8 cellular contexts compared by ENCODE assay signal in genomic region chr2:74119912-74120825, GRCh38. TPM values are rescaled to one million over a fixed set of nuclear protein-coding genes. Genes with fewer than 3 reads are reported as not detected.
DNase-seq lines count a peak whose midpoint lies in the region; ATAC-seq and TF ChIP-seq lines count a peak whose summit lies in the region.

No MANE protein-coding gene starts in this region.

- peak; percentile 96 for ATAC-seq in GM18907 (IDR thresholded peaks at IDR 0.05; ENCODE audit: unreplicated experiment)
- peak; percentile 91 for ATAC-seq in HG03139 (IDR thresholded peaks at IDR 0.05; ENCODE audit: unreplicated experiment)

- peak overlapping the region in 54 of 59 donors; percentile 40 to 95 (median 80) for H3K27ac ChIP-seq in dorsolateral prefrontal cortex

- no peaks in the 10 kb centered on the region for H3K27me3 ChIP-seq in dorsolateral prefrontal cortex

- TF ChIP-seq CTCF in dorsolateral prefrontal cortex (IDR thresholded peaks at IDR 0.05 in 54 of 56, conservative IDR thresholded peaks at IDR 0.05 in 2 of 56; ENCODE audit: low read depth in 1 of 56, partially characterized antibody in 56 of 56) (peak; percentile 40 to 90 (median 74)), lower leg skin (IDR thresholded peaks at IDR 0.05) (no peak)

- DNase-seq in AML-193 (lab: John Stamatoyannopoulos, UW) (peak; percentile 79 to 88), NCI-H460 (ENCODE audit: extremely low read depth, low read depth) (peak; percentile 81), dorsolateral prefrontal cortex (peak; percentile 65 to 90 (median 79)), lower leg skin (ENCODE audit: low spot score in 2 of 2) (peak; percentile 71 to 95)
- DNase-seq in activated CD4-positive, alpha-beta T cell treated with anti-CD3 and anti-CD28 coated beads, Interleukin-2, amount 50 U/mL, for 4 hours: peak; percentile 77
- peak; percentile 58 to 81 (median 64) for DNase-seq in stimulated activated CD4-positive, alpha-beta T cell treated with anti-CD3 and anti-CD28 coated beads, TNF-alpha, amount 100 ng/mL, for 1 hour (ENCODE audit: low read depth in 3 of 3, low spot score in 1 of 3)

- no peak for TF ChIP-seq POLR2A in lower leg skin (IDR thresholded peaks at IDR 0.05)

- peak overlapping the region; percentile 51 to 91 (median 71) for H3K4me3 ChIP-seq in dorsolateral prefrontal cortex
- peak overlapping the region; percentile 50 for H3K4me3 ChIP-seq in lower leg skin (ENCODE audit: low read depth, poor library complexity, severe bottlenecking)

- WGBS in lower leg skin, 2 donors: 2 to 9% methylated on average over 18 to 29 of the region's 59 CpGs

- intact Hi-C loops in dorsolateral prefrontal cortex (cut with DNase I): loop anchor here (1.0 to 5.0 kb wide), 4 partner anchors 27 to 133 kb away; partner anchors contain the start of gene BOLA3 (in 2 of the 2)
- intact Hi-C loops in lower leg skin (cut with DNase I; ENCODE audit: low total_unique reads): no loop called here

RNA-seq across cellular contexts. Expression of gene BOLA3, which starts 27.5 kb away (rescaled TPM):
- 163 and 194 TPM in 2 replicates for total RNA-seq in NCI-H460 (2014; rRNA removed; shearing (Covaris generic))
- polyA plus RNA-seq in NCI-H460 (2014; cell fraction: nucleus; rRNA removed): 296 and 360 TPM in 2 replicates
- 10 to 100 TPM; 15.9 to 49.1 (median 32.0) TPM for total RNA-seq in dorsolateral prefrontal cortex
- total RNA-seq in lower leg skin: 10 to 100 TPM in 3 of 4 donors, 1 to 10 TPM in 1; 7.8 to 19.9 (median 16.6) TPM

RNA-seq across cellular contexts. Expression of gene MOB1A, which starts 58.5 kb away (rescaled TPM):
- 115 and 117 TPM in 2 replicates for total RNA-seq in NCI-H460 (2014; rRNA removed; shearing (Covaris generic))
- 72.4 and 93.1 TPM in 2 replicates for polyA plus RNA-seq in NCI-H460 (2014; cell fraction: nucleus; rRNA removed)
- 10 to 100 TPM; 19.4 to 66.5 (median 35.5) TPM for total RNA-seq in dorsolateral prefrontal cortex
- 10 to 100 TPM; 62.7 to 90.8 (median 76.6) TPM for total RNA-seq in lower leg skin

Comparison
In these comparisons a context has a peak if more than half of its experiments do, and no peak if none do; other contexts are left out.
1. Peak in every context shown above with its lines: DNase-seq, ATAC-seq, H3K4me3 ChIP-seq and H3K27ac ChIP-seq.
2. CTCF ChIP-seq: peak in dorsolateral prefrontal cortex (56 of 56); none in lower leg skin (0 of 3).